In the genomic region with DNA sequence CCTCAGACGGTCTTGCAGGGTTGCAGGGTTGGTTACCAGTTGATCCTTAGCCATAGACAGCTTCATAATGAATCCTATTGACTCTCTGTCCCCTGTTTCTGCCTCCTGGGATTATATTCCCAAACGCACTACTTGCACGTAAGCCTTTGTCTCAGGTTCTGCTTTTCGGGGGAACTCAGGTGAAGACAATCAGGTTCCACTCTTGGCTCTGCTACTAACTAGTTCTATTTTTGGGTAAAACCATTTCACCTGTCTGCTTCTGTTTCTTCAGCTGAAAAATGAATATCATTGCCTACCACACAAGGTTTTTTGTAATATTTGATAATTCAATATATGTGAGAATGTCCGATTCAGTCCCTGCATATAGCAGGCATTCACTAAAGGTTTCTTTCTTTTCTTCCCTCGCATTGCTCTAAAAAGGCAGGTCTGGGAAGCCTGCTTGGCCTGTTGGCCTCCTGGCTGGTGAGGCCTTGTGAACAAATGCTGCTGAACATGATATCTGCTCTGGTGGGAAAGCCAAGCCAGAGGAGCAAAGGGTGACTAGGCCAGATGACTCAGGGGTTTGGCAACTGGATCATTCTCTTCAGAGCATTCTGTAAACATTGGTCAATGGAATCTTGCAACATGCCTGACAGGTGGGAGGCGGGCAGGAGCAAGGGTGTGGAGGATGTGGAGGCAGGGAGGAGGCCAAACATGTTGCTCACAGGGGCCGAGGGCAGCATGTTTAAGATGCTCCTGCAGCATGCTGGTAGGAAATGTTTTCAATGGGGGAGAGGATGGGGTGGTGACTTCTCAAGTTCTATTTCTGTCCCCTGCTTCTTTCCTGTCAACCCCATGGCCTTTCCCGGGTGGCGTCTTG, we compare ENCODE assay signal across 7 cellular contexts. TPM values are rescaled to one million over a fixed set of nuclear protein-coding genes. Genes with fewer than 3 reads are reported as not detected.
A peak's percentile ranks its signal among the peaks of the same experiment; 100 is the strongest.
DNase-seq lines count a peak whose midpoint lies in the region; TF ChIP-seq lines count a peak whose summit lies in the region.

No MANE protein-coding gene starts in this region.

- WGBS in thyroid gland, 2 donors, result 74 to 88% methylated on average over 10 of the region's 10 CpGs

- H3K4me3 ChIP-seq in thyroid gland (replicated peaks in 1 of 3), result no peak overlapping the region

- no peaks in the 10 kb centered on the region for H3K9me3 Mint-ChIP-seq in immature natural killer cell

- TF ChIP-seq CTCF in thyroid gland (IDR thresholded peaks at IDR 0.05), result no peak

- no peaks in the 10 kb centered on the region for H3K9me3 ChIP-seq in thyroid gland

- intact Hi-C loops in thyroid gland (cut with DNase I), result no loop called here

- H3K27me3 ChIP-seq in thyroid gland, result no peaks in the 10 kb centered on the region

- H3K4me1 ChIP-seq in thyroid gland, result peaks cover 1 to 24% of the 10 kb centered on the region in 2 donors

- H3K27me3 Mint-ChIP-seq in immature natural killer cell (ENCODE audit: low read depth in 3 of 3), result peaks cover 1 to 7% (median 6%) of the 10 kb centered on the region in 3 donors

- H3K27ac Mint-ChIP-seq in immature natural killer cell, result peak overlapping the region in 3 of 6 donors; percentile 9 to 60 (median 24)

- H3K36me3 ChIP-seq in thyroid gland, result no peaks in the 10 kb centered on the region

- H3K36me3 Mint-ChIP-seq in immature natural killer cell, result no peaks in the 10 kb centered on the region

- peak overlapping the region; percentile 25 to 74 (median 53) for H3K4me3 Mint-ChIP-seq in immature natural killer cell

- H3K4me1 Mint-ChIP-seq in immature natural killer cell, result peaks cover 17 to 38% of the 10 kb centered on the region in 2 donors

- H3K27ac ChIP-seq in thyroid gland, result peak overlapping the region in 1 of 3 donors; percentile 33

- DNase-seq in HuH-7 (ENCODE audit: low spot score), result peak; percentile 83
- peak; percentile 83 for DNase-seq in T1000 (lab: John Stamatoyannopoulos, UW)
- no peak for DNase-seq in immature natural killer cell
- DNase-seq in thyroid gland, result peak; percentile 34
- DNase-seq in activated CD4-positive, CD25-positive, alpha-beta regulatory T cell (lab: John Stamatoyannopoulos, UW), result no peak
- DNase-seq in D341Med (ENCODE audit: low spot score), result no peak
- no peak for DNase-seq in activated effector memory CD4-positive, alpha-beta T cell treated with anti-CD3 and anti-CD28 coated beads, Interleukin-2, amount 50 U/mL, for 16 hours

- no peak for TF ChIP-seq POLR2A in thyroid gland (IDR thresholded peaks at IDR 0.05)

RNA-seq across cellular contexts. Expression of a gene that starts 23.8 kb away (rescaled TPM):
- polyA plus RNA-seq in immature natural killer cell, result 10 to 100 TPM; 11.6 to 22.7 (median 14.4) TPM
- total RNA-seq in thyroid gland, result 1 to 10 TPM; 7.2 to 7.8 (median 7.6) TPM

Comparison
In these comparisons a context has a peak if more than half of its experiments do, and no peak if none do; other contexts are left out.
1. DNase-seq: peak in HuH-7 (single experiment), T1000 (single experiment) and thyroid gland (2 of 2); none in immature natural killer cell (0 of 3), activated CD4-positive, CD25-positive, alpha-beta regulatory T cell (0 of 4), D341Med (single experiment) and activated effector memory CD4-positive, alpha-beta T cell treated with anti-CD3 and anti-CD28 coated beads, Interleukin-2, amount 50 U/mL, for 16 hours (single experiment).